ENCODE assay signal across 23 cellular contexts in genomic region chr1:29838738-29839320, GRCh38.
"Had no signal": no experiment of that assay in that cellular context is flagged by ENCODE, and none has a peak within 500 bp of the region (broad histone marks: within the 10 kb centered on the region; RNA-seq: fewer than 3 reads in every experiment).

No MANE protein-coding gene starts in this region.

- ATAC-seq: esophagus mucosa, gastroesophageal sphincter, left cardiac atrium, lower lobe of right lung, psoas muscle had no signal

- H3K4me3 ChIP-seq: dorsolateral prefrontal cortex, gastroesophageal sphincter, left ventricle myocardium inferior, lower lobe of right lung, psoas muscle, stomach, thoracic aorta had no signal

- H3K36me3 Mint-ChIP-seq: memory B cell, mesothelial cell of epicardium had no signal

- H3K4me1 Mint-ChIP-seq: memory B cell, mesothelial cell of epicardium had no signal

- DNase-seq: cortex of kidney; dorsolateral prefrontal cortex; effector memory CD4-positive, alpha-beta T cell; glutamatergic neuron; left cardiac atrium; left ventricle myocardium inferior; lower lobe of right lung; nephron progenitor cell; psoas muscle; small intestine; stimulated activated CD4-positive, alpha-beta T cell treated with anti-CD3 and anti-CD28 coated beads, Interleukin-12 subunit alpha, Interleukin-12 subunit beta, amount 100 ng/mL, for 4 hours; stimulated activated naive CD4-positive, alpha-beta T cell; stomach; substantia nigra; trophoblast cell had no signal

- H3K4me3 Mint-ChIP-seq: memory B cell, mesothelial cell of epicardium, nephron progenitor cell had no signal

- H3K4me1 ChIP-seq: gastroesophageal sphincter, left ventricle myocardium inferior, lower lobe of right lung, psoas muscle, stomach had no signal

- FAIRE-seq: endometrium, keratinocyte, small intestine, urothelium cell line had no signal

- H3K27ac ChIP-seq: dorsolateral prefrontal cortex, gastroesophageal sphincter, left ventricle myocardium inferior, lower lobe of right lung, psoas muscle, stomach, thoracic aorta had no signal

- H3K27ac Mint-ChIP-seq: memory B cell, mesothelial cell of epicardium, nephron progenitor cell had no signal
